In the genomic region with DNA sequence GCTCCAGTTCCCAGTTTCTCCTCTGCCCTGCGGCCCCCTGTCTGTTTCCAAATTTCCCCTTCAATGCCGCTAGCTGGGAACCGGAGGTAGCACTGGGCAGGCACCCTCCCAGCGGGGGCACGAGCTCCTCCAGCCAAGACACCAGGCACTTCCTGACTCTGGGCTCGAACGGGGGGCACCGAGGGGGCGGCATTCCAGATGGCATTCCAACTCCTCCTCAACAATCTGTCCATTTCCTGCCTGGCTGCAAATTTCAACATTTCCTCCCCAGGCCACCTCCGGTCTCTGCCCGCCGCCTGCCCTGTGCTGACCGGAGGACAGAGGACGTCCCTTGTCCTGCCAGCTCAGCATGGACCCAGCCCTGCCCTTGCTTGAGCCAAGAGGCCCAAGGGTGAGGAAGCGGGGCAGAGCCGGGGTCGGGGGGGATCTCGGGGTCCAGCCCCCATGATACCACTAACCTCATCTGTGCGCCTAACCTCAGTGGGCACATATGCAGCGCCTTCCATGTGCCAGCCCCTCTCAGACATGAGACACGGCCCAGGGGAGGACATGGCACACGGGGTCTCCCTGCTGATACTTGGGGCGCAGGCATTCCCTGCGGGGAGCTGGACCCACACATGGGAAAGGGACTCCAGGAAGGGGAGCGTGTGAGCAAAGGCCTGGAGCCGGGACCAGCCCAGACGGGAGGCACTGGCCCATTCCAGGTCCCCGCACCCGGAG, we compare ENCODE assay signal across 18 cellular contexts. TPM values are rescaled to one million over a fixed set of nuclear protein-coding genes. Genes with fewer than 3 reads are reported as not detected.
A peak's percentile ranks its signal among the peaks of the same experiment; 100 is the strongest.
DNase-seq lines count a peak whose midpoint lies in the region; ATAC-seq, FAIRE-seq and TF ChIP-seq lines count a peak whose summit lies in the region.
"Had no signal": no experiment of that assay in that cellular context is flagged by ENCODE, and none has a peak within 500 bp of the region (broad histone marks: within the 10 kb centered on the region; RNA-seq: fewer than 3 reads in every experiment).

No MANE protein-coding gene starts in this region.

- H3K36me3 Mint-ChIP-seq in progenitor cell of endocrine pancreas (ENCODE audit: insufficient read depth): no peaks in the 10 kb centered on the region
- H3K36me3 Mint-ChIP-seq: activated naive CD8-positive, alpha-beta T cell had no signal

- no peaks in the 10 kb centered on the region for H3K36me3 ChIP-seq in adipocyte (ENCODE audit: control insufficient read depth, insufficient read depth, low read length, severe bottlenecking)
- no peaks in the 10 kb centered on the region for H3K36me3 ChIP-seq in kidney (ENCODE audit: control insufficient read depth in 1 of 2, insufficient read depth in 2 of 2, low read length in 2 of 2)
- no peaks in the 10 kb centered on the region for H3K36me3 ChIP-seq in trophoblast cell (ENCODE audit: control insufficient read depth in 1 of 2, insufficient read depth in 2 of 2, low read length in 2 of 2)

- H3K23ac ChIP-seq in trophoblast cell (ENCODE audit: low read length): no peak overlapping the region

- H3K4me3 Mint-ChIP-seq in progenitor cell of endocrine pancreas (ENCODE audit: low read depth): no peak overlapping the region
- H3K4me3 Mint-ChIP-seq: activated CD4-positive, alpha-beta T cell treated with anti-CD3 and anti-CD28 coated beads for 36 hours; activated naive CD8-positive, alpha-beta T cell; endodermal cell had no signal

- peak overlapping the region; percentile 5 for H2AK5ac ChIP-seq in trophoblast cell (ENCODE audit: low read length)

- H3K4me3 ChIP-seq in adipocyte (ENCODE audit: low read length) (no peak overlapping the region), kidney (ENCODE audit: low read length in 2 of 2) (no peak overlapping the region), trophoblast cell (ENCODE audit: low read depth, low read length) (no peak overlapping the region)

- peaks cover 14% of the 10 kb centered on the region for H3K79me1 ChIP-seq in trophoblast cell (ENCODE audit: low read length)

- no peaks in the 10 kb centered on the region for H3K27me3 Mint-ChIP-seq in progenitor cell of endocrine pancreas
- H3K27me3 Mint-ChIP-seq: activated CD4-positive, alpha-beta T cell treated with anti-CD3 and anti-CD28 coated beads for 36 hours; activated naive CD8-positive, alpha-beta T cell had no signal

- no peaks in the 10 kb centered on the region for H3K9me3 Mint-ChIP-seq in progenitor cell of endocrine pancreas (ENCODE audit: low read depth)
- H3K9me3 Mint-ChIP-seq: endodermal cell had no signal

- WGBS in trophoblast cell (ENCODE audit: extremely low coverage, insufficient coverage, insufficient read length): no CpG with 5 or more reads among the region's 29 CpGs

- peak overlapping the region; percentile 18 for H2BK120ac ChIP-seq in trophoblast cell (ENCODE audit: insufficient read depth, low read length, poor library complexity)

- H3K4me1 ChIP-seq in adipocyte (ENCODE audit: control insufficient read depth, insufficient read depth, low read length) (peaks cover 3% of the 10 kb centered on the region), kidney (ENCODE audit: control insufficient read depth in 1 of 2, insufficient read depth in 1 of 2, low read depth in 1 of 2, low read length in 2 of 2) (peaks cover 0 to 19% of the 10 kb centered on the region in 2 donors), trophoblast cell (ENCODE audit: control insufficient read depth in 1 of 2, insufficient read depth in 2 of 2, low read length in 2 of 2) (peaks cover 32 to 34% of the 10 kb centered on the region in 2 experiments)
- H3K4me1 ChIP-seq: parathyroid adenoma had no signal

- no peak overlapping the region for H2AFZ ChIP-seq in trophoblast cell (ENCODE audit: insufficient read depth, low read length, poor library complexity)
- H2AFZ ChIP-seq: parathyroid adenoma had no signal

- ATAC-seq in HG03139 (IDR thresholded peaks at IDR 0.05; ENCODE audit: unreplicated experiment): no peak
- ATAC-seq: activated CD4-positive, alpha-beta T cell treated with anti-CD3 and anti-CD28 coated beads for 36 hours had no signal

- peak overlapping the region; percentile 15 for H3K14ac ChIP-seq in trophoblast cell (ENCODE audit: low read length)

- peak overlapping the region; percentile 26 for H3K18ac ChIP-seq in trophoblast cell (ENCODE audit: low read length)

- H3K9ac ChIP-seq in adipocyte (ENCODE audit: low read length) (no peak overlapping the region), kidney (ENCODE audit: low read length in 2 of 2) (no peak overlapping the region), trophoblast cell (ENCODE audit: low read length) (no peak overlapping the region)
- H3K9ac ChIP-seq: KMS-11, parathyroid adenoma had no signal

- peaks cover 6% of the 10 kb centered on the region for H3K4me1 Mint-ChIP-seq in progenitor cell of endocrine pancreas (ENCODE audit: low read depth)
- H3K4me1 Mint-ChIP-seq: activated CD4-positive, alpha-beta T cell treated with anti-CD3 and anti-CD28 coated beads for 36 hours; endodermal cell had no signal

- peak overlapping the region; percentile 21 for H4K8ac ChIP-seq in trophoblast cell (ENCODE audit: low read depth, low read length)

- no peak overlapping the region for H3K4me2 ChIP-seq in trophoblast cell (ENCODE audit: low read length)
- H3K4me2 ChIP-seq: KMS-11 had no signal

- no peak overlapping the region for H3K27ac Mint-ChIP-seq in progenitor cell of endocrine pancreas
- H3K27ac Mint-ChIP-seq: activated CD4-positive, alpha-beta T cell treated with anti-CD3 and anti-CD28 coated beads for 36 hours; activated naive CD8-positive, alpha-beta T cell; endodermal cell had no signal

- intact Hi-C loops in kidney (cut with DNase I): no loop called here

- peak overlapping the region; percentile 38 for H4K91ac ChIP-seq in trophoblast cell (ENCODE audit: low read depth, low read length)

- DNase-seq in EL (peak; percentile 68), adipocyte (ENCODE audit: low read depth) (peak; percentile 43), kidney (peak; percentile 74), trophoblast cell (no peak), LoVo (ENCODE audit: low spot score) (no peak), NCI-H2196 (lab: John Stamatoyannopoulos, UW; ENCODE audit: unreplicated experiment) (no peak), progenitor cell of endocrine pancreas (ENCODE audit: low spot score, unreplicated experiment) (no peak)
- DNase-seq: activated CD4-positive, alpha-beta T cell treated with anti-CD3 and anti-CD28 coated beads for 36 hours; caudate nucleus; endodermal cell; NCI-H1417 treated with DMSO at 0.1 percent for 48 hours; SHP77 treated with DMSO at 0.1 percent for 48 hours; T-helper 9 cell had no signal

- H2BK5ac ChIP-seq in trophoblast cell (ENCODE audit: low read depth, low read length, poor library complexity): no peak overlapping the region

- no peaks in the 10 kb centered on the region for H3K79me2 ChIP-seq in trophoblast cell (ENCODE audit: control insufficient read depth, insufficient read depth, low read length, poor library complexity)
- H3K79me2 ChIP-seq: parathyroid adenoma had no signal

- H3K27ac ChIP-seq in kidney (ENCODE audit: low read depth in 2 of 2, low read length in 2 of 2) (no peak overlapping the region), trophoblast cell (ENCODE audit: low read depth, low read length) (no peak overlapping the region)
- H3K27ac ChIP-seq: KMS-11, parathyroid adenoma had no signal

- H3K27me3 ChIP-seq in adipocyte (replicated peaks; ENCODE audit: control insufficient read depth, insufficient read depth, low read length): peaks cover 16% of the 10 kb centered on the region
- no peaks in the 10 kb centered on the region for H3K27me3 ChIP-seq in trophoblast cell (ENCODE audit: insufficient read depth, low read length)

- H3K9me3 ChIP-seq in adipocyte (ENCODE audit: control insufficient read depth, low read length) (no peaks in the 10 kb centered on the region), kidney (ENCODE audit: control insufficient read depth in 1 of 2, low read length in 2 of 2) (no peaks in the 10 kb centered on the region), trophoblast cell (ENCODE audit: insufficient read depth, low read depth, low read length) (peaks cover 5% of the 10 kb centered on the region)

- no peak for FAIRE-seq in kidney (lab: Jason Lieb, UNC)
- FAIRE-seq: frontal cortex had no signal

- no peak overlapping the region for H3K4ac ChIP-seq in trophoblast cell (ENCODE audit: low read depth, low read length)

- TF ChIP-seq CTCF in kidney (IDR thresholded peaks at IDR 0.05; ENCODE audit: borderline replicate concordance, extremely low read depth, insufficient read depth) (no peak), progenitor cell of endocrine pancreas (IDR thresholded peaks at IDR 0.05; ENCODE audit: unreplicated experiment) (no peak)

- no peak overlapping the region for H4K12ac ChIP-seq in trophoblast cell (ENCODE audit: low read depth, low read length)

- peak overlapping the region; percentile 21 for H2BK12ac ChIP-seq in trophoblast cell (ENCODE audit: low read length)

RNA-seq across cellular contexts. Expression of gene PDGFA, which starts 58.0 kb away (rescaled TPM):
- total RNA-seq in kidney (53.0 TPM), progenitor cell of endocrine pancreas (81.2 and 86.2 TPM in 2 replicates)
- polyA plus RNA-seq in kidney (ENCODE audit: insufficient read depth, low read depth, low replicate concordance): 14.1 TPM
- 9.7 and 10.6 TPM in 2 replicates for polyA plus RNA-seq in trophoblast cell (2013)

Comparison
In these comparisons a context has a peak if more than half of its experiments do, and no peak if none do; other contexts are left out.
1. DNase-seq: peak in EL (single experiment), adipocyte (single experiment) and kidney (single experiment); none in trophoblast cell (0 of 2), LoVo (single experiment), NCI-H2196 (single experiment) and progenitor cell of endocrine pancreas (single experiment).